ENCODE assay signal across 12 cellular contexts in genomic region chr19:3818479-3818878, GRCh38. TPM values are rescaled to one million over a fixed set of nuclear protein-coding genes. Genes with fewer than 3 reads are reported as not detected.
DNase-seq lines count a peak whose midpoint lies in the region; ATAC-seq, FAIRE-seq and TF ChIP-seq lines count a peak whose summit lies in the region.
"Had no signal": no experiment of that assay in that cellular context is flagged by ENCODE, and none has a peak within 500 bp of the region (broad histone marks: within the 10 kb centered on the region; RNA-seq: fewer than 3 reads in every experiment).

No MANE protein-coding gene starts in this region.

- H3K9me2 ChIP-seq in Karpas-422 (replicated peaks; ENCODE audit: insufficient read depth, low read length): no peaks in the 10 kb centered on the region

- peak overlapping the region; percentile 15 for H3K4me3 Mint-ChIP-seq in CD4-positive, alpha-beta T cell

- WGBS in K562 (ENCODE audit: insufficient coverage, low coverage, missing lambda C conversion rate): 30% methylated on average over 12 of the region's 12 CpGs
- WGBS in testis, 2 donors: 46 to 51% methylated on average over 12 of the region's 12 CpGs
- 26% methylated on average over 12 of the region's 12 CpGs; no CpG with 5 or more reads in 1 of the 2 donors for WGBS in transverse colon (ENCODE audit: low coverage in 1 of 2), 2 donors

- H3K4me2 ChIP-seq in Karpas-422 (ENCODE audit: low read depth, low read length, poor library complexity, severe bottlenecking) (no peak overlapping the region), K562 (ENCODE audit: insufficient read depth, low read length) (no peak overlapping the region)

- peaks cover 41% of the 10 kb centered on the region for H3K4me1 Mint-ChIP-seq in CD4-positive, alpha-beta T cell (ENCODE audit: low read depth)

- H3K27me3 Mint-ChIP-seq in CD4-positive, alpha-beta T cell: no peaks in the 10 kb centered on the region

- in situ Hi-C loops in K562 (cut with MboI): no loop called here
- in situ Hi-C loops in transverse colon (cut with MboI; ENCODE audit: low pct_ligation_motif_present in 1 of 4, low pct_unique_long_range_greater_than_20kb in 1 of 4, low sequenced_read_pairs in 3 of 4): no loop called here

- H3K9ac ChIP-seq in Karpas-422 (ENCODE audit: low read length) (no peak overlapping the region), K562 (ENCODE audit: insufficient read depth in 1 of 2, low read depth in 2 of 2, low read length in 2 of 2) (peak overlapping the region in 1 of 2 experiments; percentile 58; a peak in 2 of 4 replicates)

- H2AFZ ChIP-seq in Karpas-422 (ENCODE audit: low read length) (no peak overlapping the region), K562 (ENCODE audit: low read depth, low read length) (peak overlapping the region; percentile 54; the same call in 1 of the 2 replicates)

- DNase-seq in CD4-positive, alpha-beta T cell: no peak
- DNase-seq in Karpas-422: peak; percentile 27
- no peak for DNase-seq in K562 (ENCODE audit: extremely low read depth in 1 of 4, low spot score in 3 of 4)
- DNase-seq in pons (ENCODE audit: low spot score): peak; percentile 22
- DNase-seq in testis: no peak
- DNase-seq in transverse colon: no peak
- DNase-seq: NCI-H774 had no signal

- H3K9me3 Mint-ChIP-seq in CD4-positive, alpha-beta T cell: no peaks in the 10 kb centered on the region

- CTCF ChIA-PET in CD4-positive, alpha-beta T cell (lab: Charles Lee): no interaction called here
- CTCF ChIA-PET in K562 (lab: Yijun Ruan, JAX; ENCODE audit: low intra/inter-chr PET ratio): no interaction called here

- H3K4me1 ChIP-seq in Karpas-422 (ENCODE audit: low read length) (no peaks in the 10 kb centered on the region), K562 (replicated peaks in 1 of 2; ENCODE audit: control insufficient read depth in 2 of 2, insufficient read depth in 2 of 2, low read length in 2 of 2) (peaks cover 5 to 51% of the 10 kb centered on the region in 2 experiments; a peak in 4 of 5 replicates), testis (no peaks in the 10 kb centered on the region), transverse colon (peaks cover 0 to 7% (median 0%) of the 10 kb centered on the region in 4 donors)

- H3K4me3 ChIP-seq in Karpas-422 (ENCODE audit: low read length) (no peak overlapping the region), K562 (no peak overlapping the region), testis (no peak overlapping the region), transverse colon (no peak overlapping the region)

- H3K79me2 ChIP-seq in Karpas-422 (ENCODE audit: low read length) (no peaks in the 10 kb centered on the region), K562 (ENCODE audit: control insufficient read depth, insufficient read depth, low read length) (no peaks in the 10 kb centered on the region)

- ATAC-seq in CD4-positive, alpha-beta T cell (ENCODE audit: poor library complexity): no peak
- ATAC-seq in K562 (no peak), SK-N-SH treated with all-trans-retinoic acid at 6 μM for 48 hours (no peak), GM21381 (IDR thresholded peaks at IDR 0.05; ENCODE audit: unreplicated experiment) (no peak)

- TF ChIP-seq CTCF in CD4-positive, alpha-beta T cell (IDR thresholded peaks at IDR 0.05): no peak
- TF ChIP-seq CTCF in K562 (IDR thresholded peaks at IDR 0.05 in 2 of 3, conservative IDR thresholded peaks at IDR 0.05 in 1 of 3; ENCODE audit: insufficient read depth in 2 of 3, low read depth in 1 of 3, low read length in 3 of 3): no peak
- TF ChIP-seq CTCF in testis (IDR thresholded peaks at IDR 0.05): no peak
- TF ChIP-seq CTCF in transverse colon (IDR thresholded peaks at IDR 0.05): no peak

- TF ChIP-seq RAD21 in K562 (CRISPR knock-in tag; conservative IDR thresholded peaks at IDR 0.05 in 1 of 2, IDR thresholded peaks at IDR 0.05 in 1 of 2): no peak

- H3K27ac Mint-ChIP-seq in CD4-positive, alpha-beta T cell: no peak overlapping the region

- no peaks in the 10 kb centered on the region for H3K9me3 ChIP-seq in CD4-positive, alpha-beta T cell (ENCODE audit: control insufficient read depth, low read length)
- H3K9me3 ChIP-seq in Karpas-422 (ENCODE audit: low read length): no peaks in the 10 kb centered on the region
- no peaks in the 10 kb centered on the region for H3K9me3 ChIP-seq in K562 (replicated peaks; ENCODE audit: control insufficient read depth, insufficient read depth, low read depth, low read length)
- H3K9me3 ChIP-seq in testis: no peaks in the 10 kb centered on the region
- no peaks in the 10 kb centered on the region for H3K9me3 ChIP-seq in transverse colon

- H3K36me3 ChIP-seq in Karpas-422 (ENCODE audit: insufficient read depth, low read length): no peaks in the 10 kb centered on the region
- no peaks in the 10 kb centered on the region for H3K36me3 ChIP-seq in K562 (ENCODE audit: control insufficient read depth, insufficient read depth, low read length)
- H3K36me3 ChIP-seq in testis (ENCODE audit: low read depth, missing control alignments): no peaks in the 10 kb centered on the region
- H3K36me3 ChIP-seq in transverse colon: no peaks in the 10 kb centered on the region

- POLR2A ChIA-PET in CD4-positive, alpha-beta T cell (lab: Charles Lee): interaction anchor here (0.9 to 2.7 kb wide), 2 partner anchors 56 to 167 kb away, joined by 3 to 32 read pairs; partner anchors contain the start of genes APBA3, EEF2 and MRPL54
- POLR2A ChIA-PET in K562 (lab: Yijun Ruan, JAX): interaction anchor here (0.6 to 1.2 kb wide), 4 partner anchors 9 to 167 kb away, joined by 3 to 4 read pairs (median 3); partner anchors contain the start of gene EEF2

- no TSS peak for BruUV-seq in K562 (replicated peaks; lab: Mats Ljungman, UMichigan)

- intact Hi-C loops in CD4-positive, alpha-beta T cell (cut with DNase I, micrococcal nuclease): no loop called here
- intact Hi-C loops in K562 (cut with micrococcal nuclease): no loop called here
- intact Hi-C loops in testis (cut with DNase I; ENCODE audit: low total_unique reads): no loop called here
- intact Hi-C loops in transverse colon (cut with DNase I; ENCODE audit: low total_unique reads): no loop called here

- H4K20me1 ChIP-seq in Karpas-422 (ENCODE audit: insufficient read depth, low read depth, low read length) (peaks cover 25% of the 10 kb centered on the region; the same call in 1 of the 2 replicates), K562 (replicated peaks; ENCODE audit: control insufficient read depth, insufficient read depth, low read length) (no peaks in the 10 kb centered on the region)

- TF ChIP-seq POLR2A in K562 (conservative IDR thresholded peaks at IDR 0.05): no peak
- TF ChIP-seq POLR2A in testis (IDR thresholded peaks at IDR 0.05): no peak
- no peak for TF ChIP-seq POLR2A in transverse colon (IDR thresholded peaks at IDR 0.05)

- peak; percentile 19 for FAIRE-seq in K562 (lab: Jason Lieb, UNC)
- FAIRE-seq: HTR-8/SVneo had no signal

- no peak overlapping the region for H3K27ac ChIP-seq in CD4-positive, alpha-beta T cell (ENCODE audit: low read depth, low read length)
- H3K27ac ChIP-seq in Karpas-422 (ENCODE audit: low read length) (no peak overlapping the region), K562 (ENCODE audit: extremely low read depth, low read depth, low read length) (no peak overlapping the region), testis (no peak overlapping the region), transverse colon (no peak overlapping the region)

- H3K9me1 ChIP-seq in K562 (ENCODE audit: control insufficient read depth, insufficient read depth, low read length): no peaks in the 10 kb centered on the region

- H3K36me3 Mint-ChIP-seq in CD4-positive, alpha-beta T cell (ENCODE audit: low read depth): no peaks in the 10 kb centered on the region

- H3K27me3 ChIP-seq in CD4-positive, alpha-beta T cell (ENCODE audit: control insufficient read depth, insufficient read depth, low read length): no peaks in the 10 kb centered on the region
- no peaks in the 10 kb centered on the region for H3K27me3 ChIP-seq in Karpas-422 (ENCODE audit: low read length)
- no peaks in the 10 kb centered on the region; a peak in 1 of 5 replicates for H3K27me3 ChIP-seq in K562 (ENCODE audit: control insufficient read depth in 2 of 2, insufficient read depth in 2 of 2, low read length in 2 of 2)
- H3K27me3 ChIP-seq in testis: no peaks in the 10 kb centered on the region
- H3K27me3 ChIP-seq in transverse colon: peaks cover 6% of the 10 kb centered on the region

- TF ChIP-seq EP300 in K562 (IDR thresholded peaks at IDR 0.05; ENCODE audit: low read length) (no peak), transverse colon (IDR thresholded peaks at IDR 0.05; ENCODE audit: low read depth) (no peak)

RNA-seq across cellular contexts. Expression of gene MATK, which starts 32.3 kb away (rescaled TPM):
- 1 to 10 TPM; 9.1 to 9.4 TPM for total RNA-seq in CD4-positive, alpha-beta T cell
- total RNA-seq in Karpas-422 (2014; rRNA removed; shearing (Covaris generic); ENCODE audit: low replicate concordance): not detected in 2 replicates
- total RNA-seq in K562 (2011; cell fraction: chromatin; rRNA removed; ENCODE audit: low replicate concordance): 11.1 and 55.0 TPM in 2 replicates
- total RNA-seq in K562 (2011; cell fraction: nucleolus; rRNA removed): 38.4 and 53.0 TPM in 2 replicates
- total RNA-seq in K562 (2011; cell fraction: nucleoplasm; rRNA removed): 22.6 and 29.8 TPM in 2 replicates
- total RNA-seq in K562 (2014; rRNA removed) (41.2 and 57.1 TPM in 2 replicates), K562 (2014; rRNA removed; fragmentation: Illumina TruSeq; extraction: Trizol) (6.1 and 8.4 TPM in 2 replicates), K562 (2015; rRNA removed; fragmentation: Illumina TruSeq; extraction: Trizol) (21.4 and 23.2 TPM in 2 replicates), K562 (2021) (41.5 and 45.3 TPM in 2 replicates), testis (10 to 100 TPM; 10.1 TPM), transverse colon (1 to 10 TPM in 2 of 4 donors, under 1 TPM in 1, not detected in 1; 0.60 to 6.1 (median 2.9) TPM)
- polyA plus RNA-seq in K562 (2011; rRNA removed) (31.1 and 32.8 TPM in 2 replicates), K562 (2014; fragmentation: Illumina TruSeq; extraction: Trizol) (10.8 and 15.7 TPM in 2 replicates), K562 (2014; fragmentation: Nextera tagmentation; extraction: Ambion mirVana) (under 1 TPM; 0.08 to 0.71 TPM), K562 (2014; rRNA removed) (37.5 and 37.9 TPM in 2 replicates), testis (ENCODE audit: insufficient read depth, low read depth, low replicate concordance) (6.0 TPM)
- 41.1 and 137 TPM in 2 replicates for polyA plus RNA-seq in K562 (2011; cell fraction: cytosol; rRNA removed)
- polyA plus RNA-seq in K562 (2011; cell fraction: nucleus; rRNA removed): 69.7 and 163 TPM in 2 replicates
- polyA plus RNA-seq in K562 (2012): 26.0 and 36.8 TPM in 2 replicates
- polyA minus RNA-seq in K562 (2011; rRNA and poly(A)+ RNA removed): 13.5 and 29.7 TPM in 2 replicates
- 38.7 and 58.7 TPM in 2 replicates for polyA minus RNA-seq in K562 (2011; cell fraction: cytosol; rRNA and poly(A)+ RNA removed)
- 26.9 and 35.3 TPM in 2 replicates for polyA minus RNA-seq in K562 (2011; cell fraction: nucleus; rRNA and poly(A)+ RNA removed)

RNA-seq across cellular contexts. Expression of gene RAX2, which starts 46.5 kb away (rescaled TPM):
- total RNA-seq in CD4-positive, alpha-beta T cell: not detected
- total RNA-seq in Karpas-422 (2014; rRNA removed; shearing (Covaris generic); ENCODE audit: low replicate concordance): not detected in 2 replicates
- not detected in 2 replicates for total RNA-seq in K562 (2011; cell fraction: chromatin; rRNA removed; ENCODE audit: low replicate concordance)
- total RNA-seq in K562 (2011; cell fraction: nucleolus; rRNA removed): not detected in 2 replicates
- not detected in 2 replicates for total RNA-seq in K562 (2011; cell fraction: nucleoplasm; rRNA removed)
- total RNA-seq in K562 (2014; rRNA removed) (not detected in 2 replicates), K562 (2014; rRNA removed; fragmentation: Illumina TruSeq; extraction: Trizol) (not detected in 2 replicates), K562 (2015; rRNA removed; fragmentation: Illumina TruSeq; extraction: Trizol) (not detected in 2 replicates), K562 (2021) (not detected in 2 replicates), testis (under 1 TPM in 1 of 2 donors, not detected in 1; 0.24 TPM), transverse colon (not detected)
- polyA plus RNA-seq in K562 (2011; rRNA removed) (not detected in 2 replicates), K562 (2014; fragmentation: Illumina TruSeq; extraction: Trizol) (not detected in 2 replicates), K562 (2014; fragmentation: Nextera tagmentation; extraction: Ambion mirVana) (not detected), K562 (2014; rRNA removed) (not detected in 2 replicates), testis (ENCODE audit: insufficient read depth, low read depth, low replicate concordance) (not detected)
- 0.07 TPM in 1 of 2 replicates, not detected in the other for polyA plus RNA-seq in K562 (2011; cell fraction: cytosol; rRNA removed)
- polyA plus RNA-seq in K562 (2011; cell fraction: nucleus; rRNA removed): not detected in 2 replicates
- not detected in 2 replicates for polyA plus RNA-seq in K562 (2012)
- polyA minus RNA-seq in K562 (2011; rRNA and poly(A)+ RNA removed): not detected in 2 replicates
- not detected in 2 replicates for polyA minus RNA-seq in K562 (2011; cell fraction: cytosol; rRNA and poly(A)+ RNA removed)
- not detected in 2 replicates for polyA minus RNA-seq in K562 (2011; cell fraction: nucleus; rRNA and poly(A)+ RNA removed)
- total RNA-seq: activated CD8-positive, alpha-beta memory T cell treated with anti-CD3 and anti-CD28 coated beads for 36 hours; mononuclear cell had no signal

RNA-seq across cellular contexts. Expression of gene ZFR2, which starts 50.4 kb away (rescaled TPM):
- total RNA-seq in CD4-positive, alpha-beta T cell: under 1 TPM; 0.73 to 0.82 TPM
- total RNA-seq in Karpas-422 (2014; rRNA removed; shearing (Covaris generic); ENCODE audit: low replicate concordance): not detected in 2 replicates
- total RNA-seq in K562 (2011; cell fraction: chromatin; rRNA removed; ENCODE audit: low replicate concordance): 0.09 and 0.14 TPM in 2 replicates
- 0.26 TPM in 1 of 2 replicates, not detected in the other for total RNA-seq in K562 (2011; cell fraction: nucleolus; rRNA removed)
- total RNA-seq in K562 (2011; cell fraction: nucleoplasm; rRNA removed): 0.38 TPM in 1 of 2 replicates, not detected in the other
- 0.33 and 0.59 TPM in 2 replicates for total RNA-seq in K562 (2014; rRNA removed)
- total RNA-seq in K562 (2014; rRNA removed; fragmentation: Illumina TruSeq; extraction: Trizol): not detected in 2 replicates
- not detected in 2 replicates for total RNA-seq in K562 (2015; rRNA removed; fragmentation: Illumina TruSeq; extraction: Trizol)
- total RNA-seq in K562 (2021): not detected in 2 replicates
- 0.03 and 0.04 TPM in 2 replicates for polyA plus RNA-seq in K562 (2011; rRNA removed)
- polyA plus RNA-seq in K562 (2011; cell fraction: cytosol; rRNA removed): 0.19 and 0.22 TPM in 2 replicates
- polyA plus RNA-seq in K562 (2011; cell fraction: nucleus; rRNA removed): 0.08 and 0.21 TPM in 2 replicates
- 0.04 and 0.17 TPM in 2 replicates for polyA plus RNA-seq in K562 (2012)
- not detected in 2 replicates for polyA plus RNA-seq in K562 (2014; fragmentation: Illumina TruSeq; extraction: Trizol)
- under 1 TPM in 1 of 2 experiments, not detected in 1; 0.07 TPM for polyA plus RNA-seq in K562 (2014; fragmentation: Nextera tagmentation; extraction: Ambion mirVana)
- not detected in 2 replicates for polyA plus RNA-seq in K562 (2014; rRNA removed)
- not detected in 2 replicates for polyA minus RNA-seq in K562 (2011; rRNA and poly(A)+ RNA removed)
- not detected in 2 replicates for polyA minus RNA-seq in K562 (2011; cell fraction: cytosol; rRNA and poly(A)+ RNA removed)
- polyA minus RNA-seq in K562 (2011; cell fraction: nucleus; rRNA and poly(A)+ RNA removed): 0.13 TPM in 1 of 2 replicates, not detected in the other
- total RNA-seq in testis: 10 to 100 TPM; 23.4 to 34.1 TPM
- 35.0 TPM for polyA plus RNA-seq in testis (ENCODE audit: insufficient read depth, low read depth, low replicate concordance)
- total RNA-seq in transverse colon: not detected

RNA-seq across cellular contexts. Expression of gene MRPL54, which starts 56.0 kb away (rescaled TPM):
- 10 to 100 TPM; 68.9 to 71.1 TPM for total RNA-seq in CD4-positive, alpha-beta T cell
- 44.2 and 76.7 TPM in 2 replicates for total RNA-seq in Karpas-422 (2014; rRNA removed; shearing (Covaris generic); ENCODE audit: low replicate concordance)
- total RNA-seq in K562 (2011; cell fraction: chromatin; rRNA removed; ENCODE audit: low replicate concordance): 2.2 and 8.0 TPM in 2 replicates
- total RNA-seq in K562 (2011; cell fraction: nucleolus; rRNA removed): 17.5 and 22.6 TPM in 2 replicates
- 10.3 and 13.7 TPM in 2 replicates for total RNA-seq in K562 (2011; cell fraction: nucleoplasm; rRNA removed)
- total RNA-seq in K562 (2014; rRNA removed): 120 and 124 TPM in 2 replicates
- 31.5 and 35.9 TPM in 2 replicates for total RNA-seq in K562 (2014; rRNA removed; fragmentation: Illumina TruSeq; extraction: Trizol)
- 93.8 and 97.3 TPM in 2 replicates for total RNA-seq in K562 (2015; rRNA removed; fragmentation: Illumina TruSeq; extraction: Trizol)
- total RNA-seq in K562 (2021): 83.2 and 87.9 TPM in 2 replicates
- 44.2 and 52.3 TPM in 2 replicates for polyA plus RNA-seq in K562 (2011; rRNA removed)
- 78.5 and 131 TPM in 2 replicates for polyA plus RNA-seq in K562 (2011; cell fraction: cytosol; rRNA removed)
- polyA plus RNA-seq in K562 (2011; cell fraction: nucleus; rRNA removed): 26.1 and 29.8 TPM in 2 replicates
- polyA plus RNA-seq in K562 (2012): 61.4 and 75.3 TPM in 2 replicates
- polyA plus RNA-seq in K562 (2014; fragmentation: Illumina TruSeq; extraction: Trizol): 56.9 and 68.4 TPM in 2 replicates
- 10 to 100 TPM in 1 of 2 experiments, 1 to 10 TPM in 1; 3.5 to 13.6 TPM for polyA plus RNA-seq in K562 (2014; fragmentation: Nextera tagmentation; extraction: Ambion mirVana)
- 93.7 and 131 TPM in 2 replicates for polyA plus RNA-seq in K562 (2014; rRNA removed)
- polyA minus RNA-seq in K562 (2011; rRNA and poly(A)+ RNA removed): 4.1 and 5.0 TPM in 2 replicates
- 8.6 and 16.9 TPM in 2 replicates for polyA minus RNA-seq in K562 (2011; cell fraction: cytosol; rRNA and poly(A)+ RNA removed)
- polyA minus RNA-seq in K562 (2011; cell fraction: nucleus; rRNA and poly(A)+ RNA removed): 6.2 and 6.3 TPM in 2 replicates
- 10 to 100 TPM; 42.4 to 57.4 TPM for total RNA-seq in testis
- 96.4 TPM for polyA plus RNA-seq in testis (ENCODE audit: insufficient read depth, low read depth, low replicate concordance)
- 10 to 100 TPM; 38.0 to 72.2 (median 52.1) TPM for total RNA-seq in transverse colon

RNA-seq across cellular contexts. Expression of gene APBA3, which starts 57.0 kb away (rescaled TPM):
- 10 to 100 TPM; 45.8 to 50.0 TPM for total RNA-seq in CD4-positive, alpha-beta T cell
- 14.7 and 55.0 TPM in 2 replicates for total RNA-seq in Karpas-422 (2014; rRNA removed; shearing (Covaris generic); ENCODE audit: low replicate concordance)
- 27.4 and 90.5 TPM in 2 replicates for total RNA-seq in K562 (2011; cell fraction: chromatin; rRNA removed; ENCODE audit: low replicate concordance)
- total RNA-seq in K562 (2011; cell fraction: nucleolus; rRNA removed): 79.5 and 85.9 TPM in 2 replicates
- total RNA-seq in K562 (2011; cell fraction: nucleoplasm; rRNA removed): 36.4 and 47.7 TPM in 2 replicates
- 28.8 and 29.5 TPM in 2 replicates for total RNA-seq in K562 (2014; rRNA removed)
- total RNA-seq in K562 (2014; rRNA removed; fragmentation: Illumina TruSeq; extraction: Trizol): 1.4 and 2.8 TPM in 2 replicates
- total RNA-seq in K562 (2015; rRNA removed; fragmentation: Illumina TruSeq; extraction: Trizol): 10.8 and 14.0 TPM in 2 replicates
- total RNA-seq in K562 (2021): 19.7 and 23.8 TPM in 2 replicates
- polyA plus RNA-seq in K562 (2011; rRNA removed): 11.5 and 20.7 TPM in 2 replicates
- polyA plus RNA-seq in K562 (2011; cell fraction: cytosol; rRNA removed): 17.0 and 42.5 TPM in 2 replicates
- polyA plus RNA-seq in K562 (2011; cell fraction: nucleus; rRNA removed): 56.1 and 107 TPM in 2 replicates
- 11.3 and 21.1 TPM in 2 replicates for polyA plus RNA-seq in K562 (2012)
- polyA plus RNA-seq in K562 (2014; fragmentation: Illumina TruSeq; extraction: Trizol): 9.0 and 18.5 TPM in 2 replicates
- polyA plus RNA-seq in K562 (2014; fragmentation: Nextera tagmentation; extraction: Ambion mirVana): under 1 TPM; 0.10 to 0.42 TPM
- polyA plus RNA-seq in K562 (2014; rRNA removed): 25.0 and 28.2 TPM in 2 replicates
- 3.0 and 6.7 TPM in 2 replicates for polyA minus RNA-seq in K562 (2011; rRNA and poly(A)+ RNA removed)
- polyA minus RNA-seq in K562 (2011; cell fraction: cytosol; rRNA and poly(A)+ RNA removed): 13.3 and 13.6 TPM in 2 replicates
- polyA minus RNA-seq in K562 (2011; cell fraction: nucleus; rRNA and poly(A)+ RNA removed): 27.1 and 27.5 TPM in 2 replicates
- 10 to 100 TPM; 34.4 to 48.3 TPM for total RNA-seq in testis
- 12.0 TPM for polyA plus RNA-seq in testis (ENCODE audit: insufficient read depth, low read depth, low replicate concordance)
- total RNA-seq in transverse colon: 100 to 1,000 TPM in 2 of 4 donors, 10 to 100 TPM in 2; 24.0 to 284 (median 95.7) TPM

Comparison
In these comparisons a context has a peak if more than half of its experiments do, and no peak if none do; other contexts are left out.
1. DNase-seq: peak in Karpas-422 (single experiment) and pons (single experiment); none in CD4-positive, alpha-beta T cell (0 of 10), K562 (0 of 4), testis (single experiment) and transverse colon (single experiment).
2. RNA of gene ZFR2, which starts 50.4 kb away (total RNA-seq): 23.4 to 34.1 TPM in testis; 0.73 to 0.82 TPM in CD4-positive, alpha-beta T cell, 0.09 to 0.59 TPM in K562, not detected in Karpas-422 and not detected in transverse colon; every median in the first group is over 10 times any median in the second.